In the genomic region with DNA sequence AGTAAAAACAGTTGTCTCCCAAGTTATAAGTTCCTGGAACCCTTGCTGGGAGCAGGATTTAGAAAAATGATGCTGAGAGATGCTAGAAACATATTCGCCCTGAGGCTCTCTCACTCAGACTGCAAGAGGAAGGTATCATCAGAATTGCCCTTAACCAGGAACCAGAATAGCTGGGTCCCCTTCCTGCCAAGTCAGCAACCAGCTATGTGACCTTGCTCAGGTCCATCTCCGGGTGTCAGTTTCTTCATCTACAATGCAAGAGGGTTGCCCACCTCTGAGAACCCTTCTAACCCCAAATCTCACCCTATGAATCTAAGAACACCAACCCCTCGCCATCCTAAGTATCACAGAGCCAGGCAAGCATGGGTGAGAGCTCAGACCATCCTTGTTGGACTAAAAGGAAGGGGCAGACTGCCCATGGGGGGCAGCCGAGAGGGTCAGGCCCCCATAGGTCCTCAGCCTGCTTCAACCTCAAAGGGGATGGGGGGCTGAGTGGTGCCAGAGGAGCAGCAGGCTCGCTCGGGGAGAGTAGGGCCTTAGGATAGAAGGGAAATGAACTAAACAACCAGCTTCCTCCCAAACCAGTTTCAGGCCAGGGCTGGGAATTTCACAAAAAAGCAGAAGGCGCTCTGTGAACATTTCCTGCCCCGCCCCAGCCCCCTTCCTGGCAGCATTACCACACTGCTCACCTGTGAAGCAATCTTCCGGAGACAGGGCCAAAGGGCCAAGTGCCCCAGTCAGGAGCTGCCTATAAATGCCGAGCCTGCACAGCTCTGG, we compare ENCODE assay signal across 1 cellular context.
TF ChIP-seq lines count a peak whose summit lies in the region.

No MANE protein-coding gene starts in this region.

TF ChIP-seq in HepG2, 621 proteins besides CTCF, POLR2A, EP300 and RAD21 (continued from another document):
- TF ChIP-seq, protein P1, sequence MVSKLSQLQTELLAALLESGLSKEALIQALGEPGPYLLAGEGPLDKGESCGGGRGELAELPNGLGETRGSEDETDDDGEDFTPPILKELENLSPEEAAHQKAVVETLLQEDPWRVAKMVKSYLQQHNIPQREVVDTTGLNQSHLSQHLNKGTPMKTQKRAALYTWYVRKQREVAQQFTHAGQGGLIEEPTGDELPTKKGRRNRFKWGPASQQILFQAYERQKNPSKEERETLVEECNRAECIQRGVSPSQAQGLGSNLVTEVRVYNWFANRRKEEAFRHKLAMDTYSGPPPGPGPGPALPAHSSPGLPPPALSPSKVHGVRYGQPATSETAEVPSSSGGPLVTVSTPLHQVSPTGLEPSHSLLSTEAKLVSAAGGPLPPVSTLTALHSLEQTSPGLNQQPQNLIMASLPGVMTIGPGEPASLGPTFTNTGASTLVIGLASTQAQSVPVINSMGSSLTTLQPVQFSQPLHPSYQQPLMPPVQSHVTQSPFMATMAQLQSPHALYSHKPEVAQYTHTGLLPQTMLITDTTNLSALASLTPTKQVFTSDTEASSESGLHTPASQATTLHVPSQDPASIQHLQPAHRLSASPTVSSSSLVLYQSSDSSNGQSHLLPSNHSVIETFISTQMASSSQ (IDR thresholded peaks at IDR 0.05; ENCODE audit: low read depth): no peak
- TF ChIP-seq, protein P1 (CRISPR knock-in tag; IDR thresholded peaks at IDR 0.05; ENCODE audit: borderline replicate concordance): no peak
TF ChIP-seq in HepG2: peak in this region for 5.
